Comparison of ENCODE assay signal across 29 cellular contexts in genomic region chr11:44694443-44694842, GRCh38. TPM values are rescaled to one million over a fixed set of nuclear protein-coding genes. Genes with fewer than 3 reads are reported as not detected.
DNase-seq lines count a peak whose midpoint lies in the region; ATAC-seq, FAIRE-seq and TF ChIP-seq lines count a peak whose summit lies in the region.
"Had no signal": no experiment of that assay in that cellular context is flagged by ENCODE, and none has a peak within 500 bp of the region (broad histone marks: within the 10 kb centered on the region; RNA-seq: fewer than 3 reads in every experiment).

No MANE protein-coding gene starts in this region.

- H3K4me2 ChIP-seq in osteoblast (ENCODE audit: insufficient read depth, low read length): no peak overlapping the region

- H3K4me3 ChIP-seq in CD8-positive, alpha-beta T cell (ENCODE audit: low read depth, low read length): no peak overlapping the region
- H3K4me3 ChIP-seq in left lung: no peak overlapping the region
- no peak overlapping the region for H3K4me3 ChIP-seq in osteoblast (ENCODE audit: insufficient read depth, low read length)
- H3K4me3 ChIP-seq: heart left ventricle, lung, right lobe of liver, uterus had no signal

- peaks cover 2% of the 10 kb centered on the region for H3K27me3 Mint-ChIP-seq in CD8-positive, alpha-beta T cell (ENCODE audit: low read depth)
- no peaks in the 10 kb centered on the region for H3K27me3 Mint-ChIP-seq in T-helper 17 cell
- H3K27me3 Mint-ChIP-seq: activated naive CD8-positive, alpha-beta T cell; stimulated activated naive CD8-positive, alpha-beta T cell treated with anti-CD3 and anti-CD28 coated beads, Interleukin-15, amount 100 ng/mL, for 72 hours had no signal

- H3K9me3 Mint-ChIP-seq in CD8-positive, alpha-beta T cell: no peaks in the 10 kb centered on the region
- H3K9me3 Mint-ChIP-seq: activated T-helper 1 cell treated with anti-CD3 and anti-CD28 coated beads, Interleukin-12 subunit alpha, Interleukin-12 subunit beta, Interleukin-2, Interleukin-4 antibody, amounts not matched to agents 30 ng/mL and 10 ng/mL and 1 ng/mL, durations not matched to agents 14 hours and 24 hours and 36 hours; endodermal cell; stimulated activated naive CD8-positive, alpha-beta T cell treated with anti-CD3 and anti-CD28 coated beads, Interleukin-15, amount 100 ng/mL, for 72 hours had no signal

- H3K27me3 ChIP-seq in CD8-positive, alpha-beta T cell (ENCODE audit: insufficient read depth, low read length): no peaks in the 10 kb centered on the region
- H3K27me3 ChIP-seq in left lung (no peaks in the 10 kb centered on the region), osteoblast (ENCODE audit: insufficient read depth, low read length) (peaks cover 13% of the 10 kb centered on the region)
- H3K27me3 ChIP-seq: heart left ventricle, right lobe of liver, uterus had no signal

- H3K27ac Mint-ChIP-seq in CD8-positive, alpha-beta T cell: no peak overlapping the region
- H3K27ac Mint-ChIP-seq in T-helper 17 cell: peak overlapping the region; percentile 77
- H3K27ac Mint-ChIP-seq: activated naive CD8-positive, alpha-beta T cell; activated T-helper 1 cell treated with anti-CD3 and anti-CD28 coated beads, Interleukin-12 subunit alpha, Interleukin-12 subunit beta, Interleukin-2, Interleukin-4 antibody, amounts not matched to agents 30 ng/mL and 10 ng/mL and 1 ng/mL, durations not matched to agents 14 hours and 24 hours and 36 hours; endodermal cell; stimulated activated naive CD8-positive, alpha-beta T cell treated with anti-CD3 and anti-CD28 coated beads, Interleukin-15, amount 100 ng/mL, for 72 hours had no signal

- H3K79me2 ChIP-seq in osteoblast (ENCODE audit: insufficient read depth, low read length): no peaks in the 10 kb centered on the region

- no peaks in the 10 kb centered on the region for H3K9me3 ChIP-seq in CD8-positive, alpha-beta T cell (ENCODE audit: low read length)
- H3K9me3 ChIP-seq in T-helper 17 cell (ENCODE audit: control insufficient read depth, low read length, poor library complexity, severe bottlenecking) (no peaks in the 10 kb centered on the region), left lung (peaks cover 0 to under 1% of the 10 kb centered on the region in 2 donors), osteoblast (ENCODE audit: low read depth, low read length) (no peaks in the 10 kb centered on the region)
- H3K9me3 ChIP-seq: right lobe of liver, uterus had no signal

- H3K36me3 ChIP-seq in CD8-positive, alpha-beta T cell (ENCODE audit: insufficient read depth, low read length): no peaks in the 10 kb centered on the region
- no peaks in the 10 kb centered on the region for H3K36me3 ChIP-seq in left lung
- no peaks in the 10 kb centered on the region for H3K36me3 ChIP-seq in osteoblast (ENCODE audit: insufficient read depth, low read length)
- H3K36me3 ChIP-seq: heart left ventricle, right lobe of liver, uterus had no signal

- peaks cover 4% of the 10 kb centered on the region for H3K4me1 Mint-ChIP-seq in CD8-positive, alpha-beta T cell (ENCODE audit: low read depth)
- peaks cover 14% of the 10 kb centered on the region for H3K4me1 Mint-ChIP-seq in T-helper 17 cell
- H3K4me1 Mint-ChIP-seq: endodermal cell had no signal

- FAIRE-seq in GM12891 (lab: Jason Lieb, UNC): peak; percentile 9
- FAIRE-seq: G401.6, GM19239 had no signal

- no peak for DNase-seq in CD8-positive, alpha-beta T cell
- no peak for DNase-seq in GM12891 (ENCODE audit: insufficient read length, low spot score)
- DNase-seq in T-helper 17 cell: no peak
- DNase-seq in mesenteric fat pad (ENCODE audit: low spot score): peak; percentile 62
- no peak for DNase-seq in left lung
- DNase-seq in osteoblast (ENCODE audit: insufficient read length, low spot score, missing footprints): no peak
- DNase-seq: activated CD4-positive, alpha-beta T cell treated with anti-CD3 and anti-CD28 coated beads for 4 hours; activated CD8-positive, alpha-beta memory T cell treated with anti-CD3 and anti-CD28 coated beads, Interleukin-2, amount 50 U/mL, for 4 hours; aorta; endodermal cell; foreskin fibroblast; heart left ventricle; kidney glomerular epithelial cell; NCI-H1105 treated with DMSO at 0.1 percent for 48 hours; NCI-H2081; NCI-H345; NCI-H774; right lobe of liver; stimulated activated CD4-positive, alpha-beta T cell treated with anti-CD3 and anti-CD28 coated beads, Interleukin-15, amount 100 ng/mL, for 24 hours; stimulated activated naive CD8-positive, alpha-beta T cell treated with anti-CD3 and anti-CD28 coated beads, Interleukin-15, amount 100 ng/mL, for 72 hours; uterus had no signal

- intact Hi-C loops in CD8-positive, alpha-beta T cell (cut with DNase I, micrococcal nuclease): no loop called here
- intact Hi-C loops in left lung (cut with DNase I): no loop called here

- TF ChIP-seq CTCF in CD8-positive, alpha-beta T cell (IDR thresholded peaks at IDR 0.05): no peak
- TF ChIP-seq CTCF in left lung (IDR thresholded peaks at IDR 0.05) (no peak), osteoblast (IDR thresholded peaks at IDR 0.05; ENCODE audit: extremely low read depth, low read depth, low read length) (no peak)

- no peak for ATAC-seq in CD8-positive, alpha-beta T cell
- ATAC-seq in T-helper 17 cell: peak; percentile 64
- ATAC-seq in left lung: no peak
- no peak for ATAC-seq in HG03571 (IDR thresholded peaks at IDR 0.05; ENCODE audit: unreplicated experiment)
- ATAC-seq: esophagus mucosa; heart left ventricle; right lobe of liver; stimulated activated naive CD8-positive, alpha-beta T cell treated with anti-CD3 and anti-CD28 coated beads, Interleukin-15, amount 100 ng/mL, for 72 hours had no signal

- no peak overlapping the region for H3K27ac ChIP-seq in CD8-positive, alpha-beta T cell (ENCODE audit: low read depth, low read length)
- H3K27ac ChIP-seq in left lung: no peak overlapping the region
- H3K27ac ChIP-seq in osteoblast (ENCODE audit: low read depth, low read length): no peak overlapping the region
- H3K27ac ChIP-seq: C4-2B, heart left ventricle, right lobe of liver, uterus had no signal

- TF ChIP-seq POLR2A in GM12891 (IDR thresholded peaks at IDR 0.05; ENCODE audit: low read depth, low read length): no peak

- no peaks in the 10 kb centered on the region for H3K36me3 Mint-ChIP-seq in CD8-positive, alpha-beta T cell
- H3K36me3 Mint-ChIP-seq in T-helper 17 cell (ENCODE audit: low read depth): peaks cover 3% of the 10 kb centered on the region
- H3K36me3 Mint-ChIP-seq: activated naive CD8-positive, alpha-beta T cell had no signal

- H3K4me3 Mint-ChIP-seq in CD8-positive, alpha-beta T cell: peak overlapping the region; percentile 35
- H3K4me3 Mint-ChIP-seq in T-helper 17 cell: no peak overlapping the region
- H3K4me3 Mint-ChIP-seq: activated naive CD8-positive, alpha-beta T cell; activated T-helper 1 cell treated with anti-CD3 and anti-CD28 coated beads, Interleukin-12 subunit alpha, Interleukin-12 subunit beta, Interleukin-2, Interleukin-4 antibody, amounts not matched to agents 30 ng/mL and 10 ng/mL and 1 ng/mL, durations not matched to agents 14 hours and 24 hours and 36 hours; endodermal cell; stimulated activated naive CD8-positive, alpha-beta T cell treated with anti-CD3 and anti-CD28 coated beads, Interleukin-15, amount 100 ng/mL, for 72 hours had no signal

- CTCF ChIA-PET in CD8-positive, alpha-beta T cell (lab: Charles Lee): no interaction called here

- no peaks in the 10 kb centered on the region for H3K4me1 ChIP-seq in CD8-positive, alpha-beta T cell (ENCODE audit: insufficient read depth, low read length)
- H3K4me1 ChIP-seq in left lung (no peaks in the 10 kb centered on the region), osteoblast (ENCODE audit: insufficient read depth, low read length) (no peaks in the 10 kb centered on the region)
- H3K4me1 ChIP-seq: right lobe of liver, uterus had no signal

- POLR2A ChIA-PET in CD8-positive, alpha-beta T cell (lab: Charles Lee): interaction anchor here (1.1 kb wide), 1 partner anchor 35 kb away, joined by 3 read pairs; no protein-coding TSS in a partner anchor

- H4K20me1 ChIP-seq in osteoblast (ENCODE audit: insufficient read depth, low read length): no peaks in the 10 kb centered on the region

- no peak overlapping the region for H2AFZ ChIP-seq in osteoblast (ENCODE audit: low read length)

TF ChIP-seq in GM12891, 5 proteins besides CTCF, POLR2A, EP300 and RAD21:
- TF ChIP-seq PAX5 (IDR thresholded peaks at IDR 0.05; ENCODE audit: insufficient read depth, low read length, severe bottlenecking) (no peak), POU2F2 (IDR thresholded peaks at IDR 0.05; ENCODE audit: low read depth, low read length) (peak; percentile 16; the same call in 1 of the 2 replicates), SPI1 (IDR thresholded peaks at IDR 0.05; ENCODE audit: low read depth, low read length) (no peak), POLR2AphosphoS5 (IDR thresholded peaks at IDR 0.05; ENCODE audit: low read depth, low read length) (no peak)

RNA-seq across cellular contexts. Expression of gene TSPAN18, which starts 32.3 kb away (rescaled TPM):
- 1 to 10 TPM; 6.1 to 6.3 TPM for total RNA-seq in CD8-positive, alpha-beta T cell
- 1.1 TPM for polyA plus RNA-seq in GM12891 (2012; ENCODE audit: low read depth, missing spikeins)
- total RNA-seq in T-helper 17 cell (10 to 100 TPM; 79.8 to 93.2 TPM), mesenteric fat pad (14.2 TPM), left lung (10 to 100 TPM; 27.2 to 31.4 TPM), osteoblast (3.2 and 5.8 TPM in 2 replicates)
